In the genomic region with DNA sequence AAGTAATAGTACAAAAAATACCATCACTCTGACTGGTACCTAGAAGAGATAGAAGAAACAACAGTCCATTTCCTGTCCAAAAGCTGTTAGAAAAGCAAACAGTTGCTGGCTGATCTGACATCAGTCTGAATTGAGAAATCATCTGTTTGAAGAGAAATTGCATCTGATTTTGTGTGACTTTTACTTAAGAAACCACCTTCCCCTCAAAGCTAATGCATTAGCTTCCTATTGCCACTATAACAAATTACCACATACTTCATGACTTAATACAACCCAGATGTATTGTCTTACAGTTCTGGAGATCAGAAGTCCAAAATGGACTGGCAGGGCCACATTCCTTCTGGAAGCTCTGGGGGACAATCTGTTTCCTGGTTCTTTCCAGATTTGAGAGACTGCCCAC, we compare ENCODE assay signal across 16 cellular contexts.
A peak's percentile ranks its signal among the peaks of the same experiment; 100 is the strongest.
DNase-seq lines count a peak whose midpoint lies in the region; TF ChIP-seq lines count a peak whose summit lies in the region.
"Had no signal": no experiment of that assay in that cellular context is flagged by ENCODE, and none has a peak within 500 bp of the region (broad histone marks: within the 10 kb centered on the region; RNA-seq: fewer than 3 reads in every experiment).

No MANE protein-coding gene starts in this region.

- no peak overlapping the region for H3K9ac ChIP-seq in adipocyte (ENCODE audit: low read length)

- H3K4me3 ChIP-seq in adipocyte (ENCODE audit: low read length) (no peak overlapping the region), fibroblast of mammary gland (ENCODE audit: control insufficient read depth, low read depth, low read length) (no peak overlapping the region), skeletal muscle cell (ENCODE audit: low read depth, low read length) (no peak overlapping the region)
- H3K4me3 ChIP-seq: SK-N-MC had no signal

- TF ChIP-seq CTCF in fibroblast of mammary gland (conservative IDR thresholded peaks at IDR 0.05; ENCODE audit: control insufficient read depth, insufficient read depth, low read depth, low read length) = no peak
- no peak for TF ChIP-seq CTCF in chondrocyte (IDR thresholded peaks at IDR 0.05)

- H3K36me3 Mint-ChIP-seq in chondrocyte (ENCODE audit: low read depth) = peaks cover 2% of the 10 kb centered on the region
- H3K36me3 Mint-ChIP-seq: CD14-positive monocyte had no signal

- H3K9me3 Mint-ChIP-seq in chondrocyte (ENCODE audit: low read depth) = peaks cover 9% of the 10 kb centered on the region

- H3K27ac Mint-ChIP-seq in chondrocyte (ENCODE audit: unreplicated experiment) = no peak overlapping the region
- H3K27ac Mint-ChIP-seq: CD14-positive monocyte had no signal

- DNase-seq in EL (peak; percentile 54), adipocyte (ENCODE audit: low read depth) (peak; percentile 31), fibroblast of mammary gland (ENCODE audit: low read depth) (peak; percentile 48), skeletal muscle cell (ENCODE audit: low read depth) (peak; percentile 37), NCI-H1694 treated with DMSO at 0.1 percent for 48 hours (lab: John Stamatoyannopoulos, UW) (no peak), chondrocyte (ENCODE audit: low spot score) (no peak), H4 (ENCODE audit: low spot score) (no peak)
- DNase-seq: Caco-2, DMS53, GOT3, KG1, NCI-H1092, NCI-H446 treated with DMSO at 0.1 percent for 48 hours, NCI-H748 treated with DMSO at 0.1 percent for 48 hours had no signal

- no peaks in the 10 kb centered on the region for H3K9me3 ChIP-seq in adipocyte (ENCODE audit: control insufficient read depth, low read length)
- H3K9me3 ChIP-seq: Caco-2 had no signal

- no peaks in the 10 kb centered on the region for H3K27me3 ChIP-seq in adipocyte (replicated peaks; ENCODE audit: control insufficient read depth, insufficient read depth, low read length)

- H3K4me1 Mint-ChIP-seq in chondrocyte (ENCODE audit: low read depth) = no peaks in the 10 kb centered on the region
- H3K4me1 Mint-ChIP-seq: CD14-positive monocyte had no signal

- no peak overlapping the region for H3K4me3 Mint-ChIP-seq in chondrocyte (ENCODE audit: unreplicated experiment)
- H3K4me3 Mint-ChIP-seq: CD14-positive monocyte had no signal

- H3K4me1 ChIP-seq in adipocyte (ENCODE audit: control insufficient read depth, insufficient read depth, low read length) = peaks cover 7% of the 10 kb centered on the region
- H3K4me1 ChIP-seq: Caco-2 had no signal

- H3K36me3 ChIP-seq in adipocyte (ENCODE audit: control insufficient read depth, insufficient read depth, low read length, severe bottlenecking) = no peaks in the 10 kb centered on the region

- no peaks in the 10 kb centered on the region for H3K27me3 Mint-ChIP-seq in chondrocyte (ENCODE audit: low read depth)

Comparison
In these comparisons a context has a peak if more than half of its experiments do, and no peak if none do; other contexts are left out.
1. DNase-seq: peak in EL (single experiment), adipocyte (single experiment), fibroblast of mammary gland (single experiment) and skeletal muscle cell (single experiment); none in NCI-H1694 treated with DMSO at 0.1 percent for 48 hours (single experiment), chondrocyte (single experiment) and H4 (single experiment).